ENCODE assay signal across 10 cellular contexts in genomic region chr4:10622728-10623127, GRCh38.
DNase-seq lines count a peak whose midpoint lies in the region; ATAC-seq, FAIRE-seq and TF ChIP-seq lines count a peak whose summit lies in the region.
"Had no signal": no experiment of that assay in that cellular context is flagged by ENCODE, and none has a peak within 500 bp of the region (broad histone marks: within the 10 kb centered on the region; RNA-seq: fewer than 3 reads in every experiment).

No MANE protein-coding gene starts in this region.

- no peak overlapping the region for H3K4me3 ChIP-seq in foreskin fibroblast (ENCODE audit: low read depth in 1 of 2, low read length in 2 of 2)

- H3K4me3 Mint-ChIP-seq in endothelial cell (ENCODE audit: unreplicated experiment): no peak overlapping the region
- H3K4me3 Mint-ChIP-seq: T-helper 17 cell had no signal

- peaks cover 4% of the 10 kb centered on the region for H3K27me3 Mint-ChIP-seq in endothelial cell (ENCODE audit: unreplicated experiment)
- H3K27me3 Mint-ChIP-seq: T-helper 17 cell had no signal

- ATAC-seq in GM19324 (IDR thresholded peaks at IDR 0.05; ENCODE audit: low FRiP score, unreplicated experiment) (peak; percentile 53), HG03565 (IDR thresholded peaks at IDR 0.05; ENCODE audit: unreplicated experiment) (peak; percentile 67)
- ATAC-seq: T-helper 17 cell had no signal

- no peak for TF ChIP-seq CTCF in endothelial cell (IDR thresholded peaks at IDR 0.05; ENCODE audit: unreplicated experiment)
- no peak for TF ChIP-seq CTCF in D721Med (IDR thresholded peaks at IDR 0.05; ENCODE audit: insufficient read depth, missing control alignments)
- no peak for TF ChIP-seq CTCF in foreskin fibroblast (IDR thresholded peaks at IDR 0.05; ENCODE audit: low read depth, low read length)

- no peaks in the 10 kb centered on the region for H3K36me3 Mint-ChIP-seq in endothelial cell (ENCODE audit: low read depth, unreplicated experiment)

- H3K27ac Mint-ChIP-seq in endothelial cell (ENCODE audit: unreplicated experiment): no peak overlapping the region
- H3K27ac Mint-ChIP-seq: T-helper 17 cell had no signal

- H3K9me3 Mint-ChIP-seq in endothelial cell (ENCODE audit: unreplicated experiment): no peaks in the 10 kb centered on the region

- peak; percentile 20 for DNase-seq in ELF-1 (ENCODE audit: low read depth, low spot score)
- peak; percentile 19 for DNase-seq in endothelial cell (ENCODE audit: low spot score)
- DNase-seq in D721Med (ENCODE audit: insufficient read length, low spot score): no peak
- no peak for DNase-seq in NCI-H1048 (lab: John Stamatoyannopoulos, UW)
- DNase-seq in activated T-cell treated with anti-CD3 and anti-CD28 coated beads, Interleukin-2, amount 50 U/mL, for 48 hours: no peak
- no peak for DNase-seq in foreskin fibroblast
- DNase-seq: amygdala, T-helper 17 cell had no signal

- no peaks in the 10 kb centered on the region for H3K4me1 Mint-ChIP-seq in endothelial cell (ENCODE audit: unreplicated experiment)

- FAIRE-seq in D721Med (lab: Jason Lieb, UNC): no peak

Comparison
In these comparisons a context has a peak if more than half of its experiments do, and no peak if none do; other contexts are left out.
1. DNase-seq: peak in ELF-1 (single experiment) and endothelial cell (single experiment); none in D721Med (single experiment), NCI-H1048 (single experiment), activated T-cell treated with anti-CD3 and anti-CD28 coated beads, Interleukin-2, amount 50 U/mL, for 48 hours (0 of 2) and foreskin fibroblast (0 of 2).